ENCODE assay signal across 8 cellular contexts in the genomic region with DNA sequence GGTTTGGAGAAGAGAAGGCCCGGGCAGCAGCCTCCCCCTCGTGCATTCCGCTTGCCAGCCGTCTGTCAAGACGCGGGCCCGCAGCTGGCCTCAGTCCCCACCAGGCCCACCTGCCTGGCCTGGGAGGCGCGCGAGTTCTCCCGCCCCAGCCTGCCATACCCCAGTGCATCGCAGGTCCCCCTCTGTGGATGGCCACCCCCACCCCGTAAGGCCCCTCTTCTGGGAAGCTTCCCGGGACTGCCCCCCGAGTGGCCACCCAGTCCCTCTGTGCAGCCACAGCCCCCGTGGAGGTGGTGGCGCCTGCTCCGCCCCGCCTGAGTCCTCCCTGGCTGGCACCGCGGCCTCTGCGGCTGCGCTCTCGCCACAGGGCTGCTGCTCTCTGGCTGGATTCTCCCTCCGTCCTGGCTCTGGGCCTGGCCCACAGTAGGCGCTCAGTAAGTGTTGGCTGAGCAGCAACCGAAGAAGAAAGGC.
DNase-seq lines count a peak whose midpoint lies in the region; ATAC-seq, FAIRE-seq and TF ChIP-seq lines count a peak whose summit lies in the region.

No MANE protein-coding gene starts in this region.

- H3K36me3 ChIP-seq in bronchial epithelial cell (ENCODE audit: control insufficient read depth, insufficient read depth, low read length): no peaks in the 10 kb centered on the region
- no peaks in the 10 kb centered on the region for H3K36me3 ChIP-seq in lower lobe of right lung
- no peaks in the 10 kb centered on the region for H3K36me3 ChIP-seq in body of pancreas (replicated peaks in 1 of 2; ENCODE audit: insufficient read depth in 1 of 2, low read depth in 2 of 2)

- H3K27me3 Mint-ChIP-seq in activated naive CD8-positive, alpha-beta T cell: no peaks in the 10 kb centered on the region
- H3K27me3 Mint-ChIP-seq in activated naive CD8-positive, alpha-beta T cell treated with anti-CD3 and anti-CD28 coated beads, Interleukin-2, amount 50 U/mL, for 24 hours: peaks cover 5% of the 10 kb centered on the region

- no peak for ATAC-seq in activated naive CD8-positive, alpha-beta T cell treated with anti-CD3 and anti-CD28 coated beads, Interleukin-2, amount 50 U/mL, for 24 hours
- peak; percentile 32 to 70 for ATAC-seq in lower lobe of right lung
- no peak for ATAC-seq in GM18909 (IDR thresholded peaks at IDR 0.05; ENCODE audit: poor library complexity, unreplicated experiment)
- ATAC-seq in body of pancreas: no peak

- H3K36me3 Mint-ChIP-seq in activated naive CD8-positive, alpha-beta T cell: no peaks in the 10 kb centered on the region
- no peaks in the 10 kb centered on the region for H3K36me3 Mint-ChIP-seq in activated naive CD8-positive, alpha-beta T cell treated with anti-CD3 and anti-CD28 coated beads, Interleukin-2, amount 50 U/mL, for 24 hours (ENCODE audit: low read depth)

- no peaks in the 10 kb centered on the region for H3K9me3 Mint-ChIP-seq in activated naive CD8-positive, alpha-beta T cell (ENCODE audit: low read depth)
- H3K9me3 Mint-ChIP-seq in activated naive CD8-positive, alpha-beta T cell treated with anti-CD3 and anti-CD28 coated beads, Interleukin-2, amount 50 U/mL, for 24 hours: no peaks in the 10 kb centered on the region

- 77 to 92% methylated on average over 12 to 27 of the region's 27 CpGs for WGBS in body of pancreas, 2 donors

- no peaks in the 10 kb centered on the region for H3K9me3 ChIP-seq in lower lobe of right lung
- no peaks in the 10 kb centered on the region for H3K9me3 ChIP-seq in body of pancreas

- H3K4me3 ChIP-seq in bronchial epithelial cell (ENCODE audit: low read depth, low read length) (peak overlapping the region; percentile 17), lower lobe of right lung (peak overlapping the region; percentile 36), body of pancreas (no peak overlapping the region)

- H3K27me3 ChIP-seq in bronchial epithelial cell (ENCODE audit: control insufficient read depth, insufficient read depth, low read length): peaks cover 5% of the 10 kb centered on the region
- peaks cover 35% of the 10 kb centered on the region for H3K27me3 ChIP-seq in lower lobe of right lung (ENCODE audit: low read depth)
- H3K27me3 ChIP-seq in body of pancreas: no peaks in the 10 kb centered on the region

- FAIRE-seq in bronchial epithelial cell (lab: Jason Lieb, UNC): no peak
- FAIRE-seq in urothelium cell line (lab: Jason Lieb, UNC): peak; percentile 17

- no peak overlapping the region for H3K27ac Mint-ChIP-seq in activated naive CD8-positive, alpha-beta T cell
- no peak overlapping the region for H3K27ac Mint-ChIP-seq in activated naive CD8-positive, alpha-beta T cell treated with anti-CD3 and anti-CD28 coated beads, Interleukin-2, amount 50 U/mL, for 24 hours

- TF ChIP-seq CTCF in bronchial epithelial cell (IDR thresholded peaks at IDR 0.05; ENCODE audit: insufficient read depth, low read length, severe bottlenecking): no peak
- no peak for TF ChIP-seq CTCF in lower lobe of right lung (IDR thresholded peaks at IDR 0.05)
- no peak for TF ChIP-seq CTCF in body of pancreas (IDR thresholded peaks at IDR 0.05)

- peak overlapping the region; percentile 58 for H3K4me3 Mint-ChIP-seq in activated naive CD8-positive, alpha-beta T cell
- H3K4me3 Mint-ChIP-seq in activated naive CD8-positive, alpha-beta T cell treated with anti-CD3 and anti-CD28 coated beads, Interleukin-2, amount 50 U/mL, for 24 hours: no peak overlapping the region

- no peak for TF ChIP-seq POLR2A in body of pancreas (IDR thresholded peaks at IDR 0.05)

- H3K27ac ChIP-seq in lower lobe of right lung: peak overlapping the region; percentile 46
- H3K27ac ChIP-seq in body of pancreas: peak overlapping the region in 1 of 4 donors; percentile 17

- DNase-seq in activated naive CD8-positive, alpha-beta T cell treated with anti-CD3 and anti-CD28 coated beads, Interleukin-2, amount 50 U/mL, for 24 hours: no peak
- DNase-seq in bronchial epithelial cell (ENCODE audit: low read depth) (no peak), lower lobe of right lung (no peak), urothelium cell line (ENCODE audit: low spot score) (no peak), body of pancreas (no peak)
- no peak for DNase-seq in activated CD4-positive, alpha-beta T cell treated with anti-CD3 and anti-CD28 coated beads, Interleukin-2, amount 50 U/mL, for 4 hours

- no peaks in the 10 kb centered on the region for H3K4me1 ChIP-seq in lower lobe of right lung
- peaks cover 7% of the 10 kb centered on the region for H3K4me1 ChIP-seq in body of pancreas

- intact Hi-C loops in lower lobe of right lung (cut with DNase I): no loop called here
- intact Hi-C loops in body of pancreas (cut with DNase I): no loop called here

- H3K4me1 Mint-ChIP-seq in activated naive CD8-positive, alpha-beta T cell (ENCODE audit: low read depth): peaks cover 15% of the 10 kb centered on the region
- peaks cover 9% of the 10 kb centered on the region for H3K4me1 Mint-ChIP-seq in activated naive CD8-positive, alpha-beta T cell treated with anti-CD3 and anti-CD28 coated beads, Interleukin-2, amount 50 U/mL, for 24 hours

Comparison
In these comparisons a context has a peak if more than half of its experiments do, and no peak if none do; other contexts are left out.
1. ATAC-seq: peak in lower lobe of right lung (2 of 2); none in activated naive CD8-positive, alpha-beta T cell treated with anti-CD3 and anti-CD28 coated beads, Interleukin-2, amount 50 U/mL, for 24 hours (single experiment), GM18909 (single experiment) and body of pancreas (single experiment).
2. H3K4me3 ChIP-seq: peak in bronchial epithelial cell (single experiment) and lower lobe of right lung (single experiment); none in body of pancreas (0 of 2).